ENCODE assay signal across 8 cellular contexts in the genomic region with DNA sequence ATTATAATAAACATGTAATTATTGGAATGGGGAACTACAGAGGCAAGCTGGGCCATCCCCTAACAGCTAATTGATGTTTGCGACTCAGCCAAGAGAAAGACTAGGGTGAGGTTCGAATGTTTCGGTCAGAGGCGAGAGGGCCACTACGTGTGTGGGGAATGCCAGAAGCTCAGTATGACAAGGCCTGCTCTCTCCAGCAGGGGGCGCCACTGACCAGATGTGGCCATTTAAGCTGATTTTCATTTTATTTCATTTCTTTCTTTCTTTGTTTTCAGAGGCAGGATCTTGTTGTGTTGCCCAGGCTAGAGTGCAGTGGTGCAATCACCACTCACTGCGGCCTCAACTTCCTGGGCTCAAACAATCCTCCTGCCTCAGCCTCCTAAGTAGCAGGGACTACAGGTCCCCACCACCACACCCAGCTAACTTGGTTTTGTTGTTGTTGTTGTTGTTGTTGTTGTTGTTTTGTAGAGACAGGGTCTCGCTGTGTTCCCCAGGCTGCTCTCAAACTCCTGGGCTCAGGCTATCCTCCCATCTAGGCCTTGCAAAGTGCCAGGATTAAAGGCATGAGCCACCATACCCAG. TPM values are rescaled to one million over a fixed set of nuclear protein-coding genes. Genes with fewer than 3 reads are reported as not detected.
DNase-seq lines count a peak whose midpoint lies in the region; ATAC-seq and TF ChIP-seq lines count a peak whose summit lies in the region.

No MANE protein-coding gene starts in this region.

- no peaks in the 10 kb centered on the region for H3K4me1 Mint-ChIP-seq in mesothelial cell of epicardium

- no peaks in the 10 kb centered on the region for H3K4me1 ChIP-seq in DND-41 (ENCODE audit: insufficient read depth, low read length)
- peaks cover 3% of the 10 kb centered on the region for H3K4me1 ChIP-seq in vagina

- H3K79me2 ChIP-seq in DND-41 (ENCODE audit: insufficient read depth, low read length) = no peaks in the 10 kb centered on the region

- intact Hi-C loops in vagina (cut with DNase I) = no loop called here

- no peaks in the 10 kb centered on the region for H3K36me3 Mint-ChIP-seq in mesothelial cell of epicardium

- H3K4me3 ChIP-seq in DND-41 (ENCODE audit: low read depth in 1 of 2, low read length in 2 of 2) = no peak overlapping the region
- no peak overlapping the region for H3K4me3 ChIP-seq in vagina

- no peaks in the 10 kb centered on the region for H3K27me3 ChIP-seq in DND-41 (ENCODE audit: insufficient read depth, low read length, poor library complexity)
- no peaks in the 10 kb centered on the region for H3K27me3 ChIP-seq in vagina

- no peak for TF ChIP-seq POLR2A in vagina (IDR thresholded peaks at IDR 0.05)

- H3K9me3 Mint-ChIP-seq in mesothelial cell of epicardium = no peaks in the 10 kb centered on the region

- no peak overlapping the region for H2AFZ ChIP-seq in DND-41 (ENCODE audit: low read depth, low read length)

- ATAC-seq in DND-41 (ENCODE audit: insufficient read depth, low read depth) (no peak), HG03378 (IDR thresholded peaks at IDR 0.05; ENCODE audit: unreplicated experiment) (no peak), HG02642 (IDR thresholded peaks at IDR 0.05; ENCODE audit: poor library complexity, unreplicated experiment) (no peak)

- no peaks in the 10 kb centered on the region for H4K20me1 ChIP-seq in DND-41 (ENCODE audit: insufficient read depth, low read length)

- H3K9ac ChIP-seq in DND-41 (ENCODE audit: low read depth, low read length) = no peak overlapping the region

- H3K27me3 Mint-ChIP-seq in mesothelial cell of epicardium (ENCODE audit: low read depth) = peaks cover 3% of the 10 kb centered on the region

- TF ChIP-seq CTCF in DND-41 (IDR thresholded peaks at IDR 0.05; ENCODE audit: borderline replicate concordance, extremely low read depth, low read length, poor library complexity, severe bottlenecking) (peak; percentile 70), mesothelial cell of epicardium (IDR thresholded peaks at IDR 0.05; ENCODE audit: unreplicated experiment) (peak; percentile 77), vagina (IDR thresholded peaks at IDR 0.05) (no peak)

- no peak overlapping the region for H3K4me3 Mint-ChIP-seq in mesothelial cell of epicardium

- no peak overlapping the region for H3K27ac ChIP-seq in DND-41 (ENCODE audit: low read length)
- H3K27ac ChIP-seq in vagina = no peak overlapping the region

- no peak overlapping the region for H3K27ac Mint-ChIP-seq in mesothelial cell of epicardium

- H3K9me3 ChIP-seq in DND-41 (ENCODE audit: insufficient read depth, low read length, severe bottlenecking) (no peaks in the 10 kb centered on the region), vagina (no peaks in the 10 kb centered on the region)

- no peaks in the 10 kb centered on the region for H3K36me3 ChIP-seq in DND-41 (ENCODE audit: insufficient read depth, low read length)
- H3K36me3 ChIP-seq in vagina = no peaks in the 10 kb centered on the region

- no peak overlapping the region for H3K4me2 ChIP-seq in DND-41 (ENCODE audit: insufficient read depth, low read length)

- peak; percentile 23 for DNase-seq in DND-41
- peak; percentile 58 for DNase-seq in NAMALWA (ENCODE audit: low spot score)
- DNase-seq in activated naive CD4-positive, alpha-beta T cell treated with Interleukin-2 at 50 U/mL for 16 hours = peak; percentile 46
- DNase-seq in mesothelial cell of epicardium (ENCODE audit: low spot score in 2 of 2, unreplicated experiment in 2 of 2) = no peak
- no peak for DNase-seq in AG20443 (ENCODE audit: low spot score)
- DNase-seq in vagina (ENCODE audit: extremely low spot score in 2 of 2) = no peak

RNA-seq across cellular contexts. Expression of gene TMEM130, which starts 38.1 kb away (rescaled TPM):
- total RNA-seq in mesothelial cell of epicardium (11.5 to 15.1 TPM (median 12.5 TPM) in 3 replicates), vagina (3.7 TPM)

RNA-seq across cellular contexts. Expression of gene TRRAP, which starts 46.6 kb away (rescaled TPM):
- total RNA-seq in mesothelial cell of epicardium (71.0 to 82.9 TPM (median 71.6 TPM) in 3 replicates), vagina (39.3 TPM)

Comparison
In these comparisons a context has a peak if more than half of its experiments do, and no peak if none do; other contexts are left out.
1. DNase-seq: peak in DND-41 (single experiment), NAMALWA (single experiment) and activated naive CD4-positive, alpha-beta T cell treated with Interleukin-2 at 50 U/mL for 16 hours (single experiment); none in mesothelial cell of epicardium (0 of 2), AG20443 (single experiment) and vagina (0 of 2).
2. CTCF ChIP-seq: peak in DND-41 (single experiment) and mesothelial cell of epicardium (single experiment); none in vagina (0 of 3).